Comparison of ENCODE assay signal across 23 cellular contexts in genomic region chr7:43204081-43204480, GRCh38.
DNase-seq lines count a peak whose midpoint lies in the region; TF ChIP-seq lines count a peak whose summit lies in the region.
"Had no signal": no experiment of that assay in that cellular context is flagged by ENCODE, and none has a peak within 500 bp of the region (broad histone marks: within the 10 kb centered on the region; RNA-seq: fewer than 3 reads in every experiment).

No MANE protein-coding gene starts in this region.

- CTCF ChIA-PET in AG04450 (lab: Charles Lee), result interaction anchor here (0.9 to 2.9 kb wide), 3 partner anchors 57 to 634 kb away, joined by 3 to 10 read pairs (median 4); no protein-coding TSS in a partner anchor

- TF ChIP-seq POLR2A in vagina (IDR thresholded peaks at IDR 0.05), result no peak

- no peak overlapping the region for H3K4me3 Mint-ChIP-seq in IgD-negative memory B cell
- H3K4me3 Mint-ChIP-seq: activated B cell treated with CpG ODN at 0.5 μM for 24 hours; activated T-helper 1 cell treated with anti-CD3 and anti-CD28 coated beads, Interleukin-12 subunit alpha, Interleukin-12 subunit beta, Interleukin-2, Interleukin-4 antibody, amounts not matched to agents 30 ng/mL and 10 ng/mL and 1 ng/mL, durations not matched to agents 14 hours and 24 hours and 36 hours; B cell; dendritic cell treated with granulocyte-macrophage colony-stimulating factor and Interleukin-4, amounts not matched to agents 40 ng/mL and 50 ng/mL, for 4 days; nephron; T-helper 17 cell had no signal

- no peak overlapping the region for H2BK15ac ChIP-seq in mesenchymal stem cell (ENCODE audit: low read depth, poor library complexity, severe bottlenecking)

- TF ChIP-seq CTCF in AG04450 (IDR thresholded peaks at IDR 0.05; ENCODE audit: low read depth, low read length), result no peak
- no peak for TF ChIP-seq CTCF in cardiac fibroblast (IDR thresholded peaks at IDR 0.05; ENCODE audit: low read depth, low read length)
- no peak for TF ChIP-seq CTCF in vagina (IDR thresholded peaks at IDR 0.05)

- H3K36me3 Mint-ChIP-seq in IgD-negative memory B cell, result no peaks in the 10 kb centered on the region

- H3K4me3 ChIP-seq in AG04450 (ENCODE audit: low read depth, low read length), result no peak overlapping the region
- no peak overlapping the region for H3K4me3 ChIP-seq in cardiac fibroblast (replicated peaks in 1 of 2; ENCODE audit: low read depth in 2 of 2, low read length in 2 of 2)
- H3K4me3 ChIP-seq in mesenchymal stem cell (ENCODE audit: insufficient read depth in 1 of 2, low read depth in 1 of 2, low read length in 2 of 2), result no peak overlapping the region
- H3K4me3 ChIP-seq in vagina, result no peak overlapping the region
- H3K4me3 ChIP-seq: psoas muscle, upper lobe of right lung had no signal

- no peak overlapping the region for H3K14ac ChIP-seq in mesenchymal stem cell (ENCODE audit: low read length in 2 of 2)

- intact Hi-C loops in vagina (cut with DNase I), result no loop called here

- H3K4me1 Mint-ChIP-seq in IgD-negative memory B cell, result peaks cover 0 to 2% (median 0%) of the 10 kb centered on the region in 3 donors
- H3K4me1 Mint-ChIP-seq: activated B cell treated with CpG ODN at 0.5 μM for 24 hours, B cell, T-helper 17 cell had no signal

- H4K91ac ChIP-seq in mesenchymal stem cell (ENCODE audit: low read length), result no peak overlapping the region

- H2BK120ac ChIP-seq in mesenchymal stem cell (ENCODE audit: low read depth, low read length), result no peak overlapping the region

- no peak overlapping the region for H3K23ac ChIP-seq in mesenchymal stem cell (ENCODE audit: low read length in 2 of 2)

- H2BK12ac ChIP-seq in mesenchymal stem cell (ENCODE audit: low read length in 2 of 2), result no peak overlapping the region

- H4K8ac ChIP-seq in mesenchymal stem cell (ENCODE audit: low read length), result no peak overlapping the region

- no peaks in the 10 kb centered on the region for H3K27me3 ChIP-seq in AG04450 (ENCODE audit: control insufficient read depth, insufficient read depth, low read length)
- H3K27me3 ChIP-seq in mesenchymal stem cell (ENCODE audit: control insufficient read depth in 1 of 2, insufficient read depth in 1 of 2, low read length in 2 of 2), result no peaks in the 10 kb centered on the region
- H3K27me3 ChIP-seq in vagina, result no peaks in the 10 kb centered on the region
- H3K27me3 ChIP-seq: upper lobe of right lung had no signal

- no peaks in the 10 kb centered on the region for H3K36me3 ChIP-seq in mesenchymal stem cell (ENCODE audit: control insufficient read depth in 1 of 2, insufficient read depth in 2 of 2, low read depth in 1 of 2, low read length in 2 of 2)
- H3K36me3 ChIP-seq in vagina, result no peaks in the 10 kb centered on the region
- H3K36me3 ChIP-seq: upper lobe of right lung had no signal

- no peaks in the 10 kb centered on the region for H3K9me3 Mint-ChIP-seq in IgD-negative memory B cell
- H3K9me3 Mint-ChIP-seq: activated B cell treated with CpG ODN at 0.5 μM for 24 hours; activated T-helper 1 cell treated with anti-CD3 and anti-CD28 coated beads, Interleukin-12 subunit alpha, Interleukin-12 subunit beta, Interleukin-2, Interleukin-4 antibody, amounts not matched to agents 30 ng/mL and 10 ng/mL and 1 ng/mL, durations not matched to agents 14 hours and 24 hours and 36 hours; dendritic cell treated with granulocyte-macrophage colony-stimulating factor and Interleukin-4, amounts not matched to agents 40 ng/mL and 50 ng/mL, for 4 days; nephron had no signal

- H3K9ac ChIP-seq in mesenchymal stem cell (ENCODE audit: low read length), result no peak overlapping the region

- POLR2A ChIA-PET in AG04450 (lab: Yijun Ruan, JAX), result interaction anchor here (1.0 to 1.8 kb wide), 2 partner anchors 39 to 45 kb away, joined by 3 to 7 read pairs; no protein-coding TSS in a partner anchor

- no CpG with 5 or more reads among the region's 1 CpG for WGBS in mesenchymal stem cell

- H3K27me3 Mint-ChIP-seq in IgD-negative memory B cell, result peaks cover 2% of the 10 kb centered on the region

- no peak overlapping the region for H3K18ac ChIP-seq in mesenchymal stem cell (ENCODE audit: low read depth in 1 of 2, low read length in 2 of 2)

- H3K27ac ChIP-seq in AG04450 (ENCODE audit: low read depth, low read length) (no peak overlapping the region), mesenchymal stem cell (ENCODE audit: low read length, poor library complexity, severe bottlenecking) (no peak overlapping the region), vagina (no peak overlapping the region)
- H3K27ac ChIP-seq: epithelial cell of prostate, psoas muscle, upper lobe of right lung had no signal

- H3K4me1 ChIP-seq in mesenchymal stem cell (ENCODE audit: control insufficient read depth, insufficient read depth, low read depth, low read length) (no peaks in the 10 kb centered on the region), vagina (no peaks in the 10 kb centered on the region)
- H3K4me1 ChIP-seq: psoas muscle, upper lobe of right lung had no signal

- no peak overlapping the region for H2BK5ac ChIP-seq in mesenchymal stem cell (ENCODE audit: low read depth, low read length, poor library complexity, severe bottlenecking)

- H3K27ac Mint-ChIP-seq in IgD-negative memory B cell, result peak overlapping the region in 2 of 3 donors; percentile 6 to 47
- H3K27ac Mint-ChIP-seq: activated B cell treated with CpG ODN at 0.5 μM for 24 hours; activated T-helper 1 cell treated with anti-CD3 and anti-CD28 coated beads, Interleukin-12 subunit alpha, Interleukin-12 subunit beta, Interleukin-2, Interleukin-4 antibody, amounts not matched to agents 30 ng/mL and 10 ng/mL and 1 ng/mL, durations not matched to agents 14 hours and 24 hours and 36 hours; B cell; dendritic cell treated with granulocyte-macrophage colony-stimulating factor and Interleukin-4, amounts not matched to agents 40 ng/mL and 50 ng/mL, for 4 days; T-helper 17 cell had no signal

- H3K4ac ChIP-seq in mesenchymal stem cell (ENCODE audit: low read depth in 1 of 2, low read length in 2 of 2), result no peak overlapping the region

- H3K4me2 ChIP-seq in mesenchymal stem cell (ENCODE audit: low read length, poor library complexity, severe bottlenecking), result no peak overlapping the region

- DNase-seq in AG04450 (ENCODE audit: low read depth, low spot score), result peak; percentile 21
- DNase-seq in cardiac fibroblast (ENCODE audit: low read depth in 2 of 2), result peak; percentile 32 to 80
- peak; percentile 81 for DNase-seq in mesenchymal stem cell
- DNase-seq in LoVo (ENCODE audit: low spot score), result no peak
- DNase-seq in vagina (ENCODE audit: extremely low spot score in 2 of 2), result no peak
- no peak for DNase-seq in stimulated activated CD4-positive, alpha-beta T cell treated with anti-CD3 and anti-CD28 coated beads, Interleukin-12 subunit alpha, Interleukin-12 subunit beta, amount 100 ng/mL, for 4 hours
- no peak for DNase-seq in NCI-H187 (lab: John Stamatoyannopoulos, UW)
- DNase-seq: activated B cell treated with CpG ODN at 0.5 μM for 24 hours; GF-D8; islet precursor cell; NCI-H187 treated with DMSO at 0.1 percent for 48 hours; psoas muscle; SIG-M5; stimulated activated CD4-positive, alpha-beta T cell treated with anti-CD3 and anti-CD28 coated beads, Interleukin-15, amount 100 ng/mL, for 24 hours; stimulated activated naive CD8-positive, alpha-beta T cell treated with anti-CD3 and anti-CD28 coated beads, Interleukin-15, Interleukin-2, amounts not matched to agents 100 U/mL and 50 U/mL, for 24 hours; T-helper 17 cell; upper lobe of right lung had no signal

- H2AK5ac ChIP-seq in mesenchymal stem cell (ENCODE audit: low read length, severe bottlenecking), result no peak overlapping the region

- no peaks in the 10 kb centered on the region for H3K79me1 ChIP-seq in mesenchymal stem cell (replicated peaks; ENCODE audit: low read length, poor library complexity, severe bottlenecking)

- H3K9me3 ChIP-seq in AG04450 (ENCODE audit: control insufficient read depth, insufficient read depth, low read length), result no peaks in the 10 kb centered on the region
- H3K9me3 ChIP-seq in mesenchymal stem cell (ENCODE audit: control insufficient read depth, low read length), result no peaks in the 10 kb centered on the region
- H3K9me3 ChIP-seq in vagina, result no peaks in the 10 kb centered on the region
- H3K9me3 ChIP-seq: psoas muscle, upper lobe of right lung had no signal

- H2AFZ ChIP-seq in mesenchymal stem cell (ENCODE audit: low read depth, low read length), result no peak overlapping the region

Comparison
In these comparisons a context has a peak if more than half of its experiments do, and no peak if none do; other contexts are left out.
1. DNase-seq: peak in AG04450 (single experiment), cardiac fibroblast (2 of 2) and mesenchymal stem cell (single experiment); none in LoVo (single experiment), vagina (0 of 2), stimulated activated CD4-positive, alpha-beta T cell treated with anti-CD3 and anti-CD28 coated beads, Interleukin-12 subunit alpha, Interleukin-12 subunit beta, amount 100 ng/mL, for 4 hours (single experiment) and NCI-H187 (0 of 2).